In the genomic region with DNA sequence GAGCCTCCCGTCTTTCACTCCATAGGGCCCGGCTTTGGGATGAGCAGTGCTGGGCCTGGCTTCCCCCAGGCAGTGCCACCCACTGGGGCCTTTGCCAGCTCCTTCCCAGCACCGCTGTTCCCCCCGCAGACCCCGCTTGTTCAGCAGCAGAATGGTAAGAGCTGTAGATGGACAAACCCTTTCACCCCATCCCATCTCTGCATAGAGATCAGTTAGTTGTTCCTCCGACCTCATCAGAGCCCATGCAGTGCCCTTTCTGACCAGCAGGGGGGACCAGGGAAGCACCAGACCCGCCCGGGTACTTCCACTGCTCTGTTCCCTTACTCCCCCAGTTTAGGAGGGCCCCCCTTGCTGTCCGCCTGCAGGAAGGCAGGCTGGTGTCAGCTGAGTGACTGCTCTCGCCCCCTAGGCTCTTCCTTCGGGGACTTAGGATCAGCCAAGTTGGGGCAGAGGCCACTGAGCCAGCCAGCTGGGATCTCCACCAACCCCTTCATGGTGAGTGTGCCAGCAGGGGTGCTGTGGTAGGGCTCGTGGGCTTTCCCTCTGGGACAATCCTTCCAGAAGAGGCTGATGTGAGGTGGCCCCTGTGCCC, we compare ENCODE assay signal across 9 cellular contexts. TPM values are rescaled to one million over a fixed set of nuclear protein-coding genes. Genes with fewer than 3 reads are reported as not detected.
DNase-seq lines count a peak whose midpoint lies in the region; ATAC-seq, FAIRE-seq and TF ChIP-seq lines count a peak whose summit lies in the region.
"Had no signal": no experiment of that assay in that cellular context is flagged by ENCODE, and none has a peak within 500 bp of the region (broad histone marks: within the 10 kb centered on the region; RNA-seq: fewer than 3 reads in every experiment).

No MANE protein-coding gene starts in this region.

- H3K27ac Mint-ChIP-seq in activated B cell treated with CpG ODN at 0.5 μM for 24 hours = no peak overlapping the region

- no peak for FAIRE-seq in bronchial epithelial cell (lab: Jason Lieb, UNC)
- FAIRE-seq: G401.6 had no signal

- DNase-seq in NCI-H2171 treated with DMSO at 0.1 percent for 48 hours (lab: John Stamatoyannopoulos, UW) = peak; percentile 15
- no peak for DNase-seq in NCI-H2171 (lab: John Stamatoyannopoulos, UW)
- peak; percentile 35 for DNase-seq in NCI-H1048 (lab: John Stamatoyannopoulos, UW)
- DNase-seq in activated B cell treated with CpG ODN at 0.5 μM for 24 hours = peak; percentile 79
- peak; percentile 41 for DNase-seq in bronchial epithelial cell (ENCODE audit: low read depth)
- no peak for DNase-seq in kidney epithelial cell (ENCODE audit: low read depth)
- DNase-seq in stimulated activated CD4-positive, alpha-beta T cell treated with anti-CD3 and anti-CD28 coated beads, Interleukin-4, amount 100 ng/mL, for 4 hours = peak; percentile 78 to 86

- intact Hi-C loops in activated B cell treated with CpG ODN at 0.5 μM for 24 hours (cut with micrococcal nuclease) = loop anchor here (1.0 to 2.0 kb wide), 6 partner anchors 24 to 288 kb away; a partner anchor contains a TSS

- H3K9me3 Mint-ChIP-seq in activated B cell treated with CpG ODN at 0.5 μM for 24 hours = no peaks in the 10 kb centered on the region

- H3K4me3 ChIP-seq in bronchial epithelial cell (ENCODE audit: low read depth, low read length) = no peak overlapping the region
- H3K4me3 ChIP-seq in kidney epithelial cell (ENCODE audit: low read depth, low read length) = no peak overlapping the region

- peaks cover 3% of the 10 kb centered on the region for H3K36me3 Mint-ChIP-seq in activated B cell treated with CpG ODN at 0.5 μM for 24 hours (ENCODE audit: low read depth)

- H3K4me3 Mint-ChIP-seq in activated B cell treated with CpG ODN at 0.5 μM for 24 hours = no peak overlapping the region

- peak; percentile 90 for TF ChIP-seq CTCF in activated B cell treated with CpG ODN at 0.5 μM for 24 hours (IDR thresholded peaks at IDR 0.05)
- TF ChIP-seq CTCF in bronchial epithelial cell (IDR thresholded peaks at IDR 0.05; ENCODE audit: insufficient read depth, low read length, severe bottlenecking) = peak; percentile 98
- TF ChIP-seq CTCF in kidney epithelial cell (IDR thresholded peaks at IDR 0.05; ENCODE audit: insufficient read depth, low read length, poor library complexity, severe bottlenecking) = peak; percentile 98

- H3K27me3 ChIP-seq in bronchial epithelial cell (ENCODE audit: control insufficient read depth, insufficient read depth, low read length) (no peaks in the 10 kb centered on the region), kidney epithelial cell (ENCODE audit: control insufficient read depth, insufficient read depth, low read length) (no peaks in the 10 kb centered on the region)

- H3K36me3 ChIP-seq in bronchial epithelial cell (ENCODE audit: control insufficient read depth, insufficient read depth, low read length) (peaks cover 3% of the 10 kb centered on the region), kidney epithelial cell (ENCODE audit: control insufficient read depth, insufficient read depth, low read length) (no peaks in the 10 kb centered on the region)

- POLR2A ChIA-PET in activated B cell treated with CpG ODN at 0.5 μM for 24 hours (lab: Charles Lee) = interaction anchor here (0.5 to 2.8 kb wide), 4 partner anchors 21 to 233 kb away, joined by 3 to 31 read pairs (median 4); a partner anchor contains a TSS

- CTCF ChIA-PET in activated B cell treated with CpG ODN at 0.5 μM for 24 hours (lab: Charles Lee) = interaction anchor here (0.9 to 3.1 kb wide), 14 partner anchors 15 to 288 kb away, joined by 3 to 24 read pairs (median 4); a partner anchor contains a TSS

- H3K4me1 Mint-ChIP-seq in activated B cell treated with CpG ODN at 0.5 μM for 24 hours = peaks cover 25% of the 10 kb centered on the region

- no peaks in the 10 kb centered on the region for H3K27me3 Mint-ChIP-seq in activated B cell treated with CpG ODN at 0.5 μM for 24 hours

- ATAC-seq in activated B cell treated with CpG ODN at 0.5 μM for 24 hours (ENCODE audit: low read depth) (peak; percentile 78), HG03108 (IDR thresholded peaks at IDR 0.05; ENCODE audit: unreplicated experiment) (no peak)

RNA-seq across cellular contexts. Expression of a gene that starts 9.8 kb away (rescaled TPM):
- 13.8 and 24.1 TPM in 2 replicates for total RNA-seq in activated B cell treated with CpG ODN at 0.5 μM for 24 hours
- total RNA-seq in bronchial epithelial cell = not detected in 2 replicates
- total RNA-seq in kidney epithelial cell = 0.62 TPM in 1 of 2 replicates, not detected in the other

RNA-seq across cellular contexts. Expression of a gene that starts 22.0 kb away (rescaled TPM):
- total RNA-seq in activated B cell treated with CpG ODN at 0.5 μM for 24 hours = 137 and 174 TPM in 2 replicates
- total RNA-seq in bronchial epithelial cell = 3.9 and 8.2 TPM in 2 replicates
- total RNA-seq in kidney epithelial cell = 69.0 and 85.2 TPM in 2 replicates

RNA-seq across cellular contexts. Expression of a gene that starts 22.2 kb away (rescaled TPM):
- total RNA-seq in activated B cell treated with CpG ODN at 0.5 μM for 24 hours (0.29 and 1.9 TPM in 2 replicates), bronchial epithelial cell (0.38 and 0.53 TPM in 2 replicates), kidney epithelial cell (0.55 and 0.79 TPM in 2 replicates)

RNA-seq across cellular contexts. Expression of a gene that starts 24.9 kb away (rescaled TPM):
- total RNA-seq in activated B cell treated with CpG ODN at 0.5 μM for 24 hours = 9.5 and 10.8 TPM in 2 replicates
- 1.3 and 2.3 TPM in 2 replicates for total RNA-seq in bronchial epithelial cell
- total RNA-seq in kidney epithelial cell = 4.0 and 8.6 TPM in 2 replicates

RNA-seq across cellular contexts. Expression of a gene that starts 38.3 kb away (rescaled TPM):
- total RNA-seq in activated B cell treated with CpG ODN at 0.5 μM for 24 hours = 5.4 and 5.8 TPM in 2 replicates
- total RNA-seq in bronchial epithelial cell = 0.38 and 0.53 TPM in 2 replicates
- total RNA-seq in kidney epithelial cell = 4.7 and 6.4 TPM in 2 replicates

Comparison
In these comparisons a context has a peak if more than half of its experiments do, and no peak if none do; other contexts are left out.
1. DNase-seq: peak in NCI-H2171 treated with DMSO at 0.1 percent for 48 hours (single experiment), NCI-H1048 (single experiment), activated B cell treated with CpG ODN at 0.5 μM for 24 hours (single experiment), bronchial epithelial cell (single experiment) and stimulated activated CD4-positive, alpha-beta T cell treated with anti-CD3 and anti-CD28 coated beads, Interleukin-4, amount 100 ng/mL, for 4 hours (2 of 2); none in NCI-H2171 (single experiment) and kidney epithelial cell (single experiment).
2. Peak in every context shown above with its lines, with median percentiles within 50 percentile points of each other: CTCF ChIP-seq.